Comparison of ENCODE assay signal across 18 cellular contexts in the genomic region with DNA sequence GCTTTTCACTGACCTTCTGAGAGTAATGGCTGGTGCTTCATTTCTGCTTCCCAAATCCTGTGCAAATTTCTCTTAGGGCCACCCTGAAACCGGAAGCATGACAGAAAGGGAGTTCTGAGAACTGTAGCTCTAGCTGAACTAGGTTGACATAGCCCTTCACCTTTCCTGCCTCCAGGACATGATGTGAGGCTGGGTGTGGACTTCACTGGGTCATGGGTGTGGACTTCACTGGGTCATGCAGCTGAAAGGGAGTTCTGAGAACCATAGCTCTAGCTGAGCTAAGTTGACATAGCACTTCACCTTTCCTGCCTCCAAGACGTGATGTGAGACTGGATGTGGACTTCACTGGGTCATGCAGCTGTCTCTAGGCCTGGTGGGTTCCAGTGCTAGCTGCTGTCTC. TPM values are rescaled to one million over a fixed set of nuclear protein-coding genes. Genes with fewer than 3 reads are reported as not detected.
DNase-seq lines count a peak whose midpoint lies in the region; ATAC-seq, FAIRE-seq and TF ChIP-seq lines count a peak whose summit lies in the region.
"Had no signal": no experiment of that assay in that cellular context is flagged by ENCODE, and none has a peak within 500 bp of the region (broad histone marks: within the 10 kb centered on the region; RNA-seq: fewer than 3 reads in every experiment).

No MANE protein-coding gene starts in this region.

- no TSS peak for BruUV-seq in PC-3 (replicated peaks; lab: Mats Ljungman, UMichigan)

- peak overlapping the region; percentile 25 for H3K27ac ChIP-seq in PC-3 (ENCODE audit: low read length)
- H3K27ac ChIP-seq: 22Rv1, BLaER1, HL-60 had no signal

- H3K4me2 ChIP-seq in PC-3 (ENCODE audit: low read length) = peak overlapping the region; percentile 14; the same call in 1 of the 2 replicates
- H3K4me2 ChIP-seq: BLaER1, GM23338 had no signal

- H3K9me3 ChIP-seq in PC-3 (ENCODE audit: low read length) (no peaks in the 10 kb centered on the region), mucosa of descending colon (no peaks in the 10 kb centered on the region)
- H3K9me3 ChIP-seq: BLaER1, Caco-2 had no signal

- H3K27me3 ChIP-seq in PC-3 (ENCODE audit: low read length) = no peaks in the 10 kb centered on the region
- H3K27me3 ChIP-seq: BLaER1 had no signal

- POLR2A ChIA-PET in PC-3 (lab: Charles Lee; ENCODE audit: unreplicated experiment) = no interaction called here

- CTCF ChIA-PET in PC-3 (lab: Charles Lee) = no interaction called here

- peak; percentile 15 for DNase-seq in SIG-M5 treated with dmso at 0.1 percent for 504 hours (lab: John Stamatoyannopoulos, UW; ENCODE audit: unreplicated experiment)
- no peak for DNase-seq in SIG-M5 (lab: John Stamatoyannopoulos, UW)
- peak; percentile 59 for DNase-seq in PC-3
- no peak for DNase-seq in mucosa of descending colon
- DNase-seq in NCI-H526 treated with DMSO at 0.1 percent for 48 hours (lab: John Stamatoyannopoulos, UW) = no peak
- DNase-seq in GM12892 (ENCODE audit: insufficient read length) = no peak
- DNase-seq in kidney glomerular epithelial cell (lab: John Stamatoyannopoulos, UW) = no peak
- DNase-seq: AML-193; Caco-2; CD8-positive, alpha-beta memory T cell; DND-41; H9 had no signal

- ATAC-seq in PC-3 (peak; percentile 67), mucosa of descending colon (peak; percentile 19)
- ATAC-seq: GM12878, GM23338, K562 had no signal

- TF ChIP-seq POLR2A in GM12892 (IDR thresholded peaks at IDR 0.05; ENCODE audit: low read depth, low read length) = no peak

- intact Hi-C loops in PC-3 (cut with micrococcal nuclease) = no loop called here
- intact Hi-C loops in mucosa of descending colon (cut with DNase I, micrococcal nuclease) = no loop called here

- no peak overlapping the region for H2AFZ ChIP-seq in PC-3 (ENCODE audit: low read length)
- H2AFZ ChIP-seq: GM23338 had no signal

- H3K4me1 ChIP-seq in PC-3 (ENCODE audit: insufficient read depth, low read length) (peaks cover 9% of the 10 kb centered on the region; the same call in 1 of the 2 replicates), mucosa of descending colon (ENCODE audit: low read depth) (no peaks in the 10 kb centered on the region)
- H3K4me1 ChIP-seq: BLaER1, Caco-2 had no signal

- H4K20me1 ChIP-seq in PC-3 (ENCODE audit: low read length) = no peaks in the 10 kb centered on the region
- H4K20me1 ChIP-seq: BLaER1 had no signal

- no peak for TF ChIP-seq CTCF in PC-3 (conservative IDR thresholded peaks at IDR 0.05; ENCODE audit: low read depth, low read length)
- no peak for TF ChIP-seq CTCF in mucosa of descending colon (IDR thresholded peaks at IDR 0.05)

- H3K9ac ChIP-seq in PC-3 (ENCODE audit: low read length) = no peak overlapping the region
- H3K9ac ChIP-seq: BLaER1 had no signal

- FAIRE-seq in GM12892 (lab: Jason Lieb, UNC) = no peak
- FAIRE-seq: K562 had no signal

- H3K36me3 ChIP-seq in PC-3 (ENCODE audit: low read depth, low read length) (no peaks in the 10 kb centered on the region), mucosa of descending colon (ENCODE audit: low read depth) (no peaks in the 10 kb centered on the region)
- H3K36me3 ChIP-seq: BLaER1 had no signal

- H3F3A ChIP-seq in PC-3 (ENCODE audit: low read length, unreplicated experiment) = no peaks in the 10 kb centered on the region

- H3K79me2 ChIP-seq in PC-3 (ENCODE audit: low read length) = no peaks in the 10 kb centered on the region

- no peaks in the 10 kb centered on the region for H3K9me2 ChIP-seq in PC-3 (replicated peaks; ENCODE audit: low read length)

- H3K4me3 ChIP-seq in PC-3 (ENCODE audit: low read length) (no peak overlapping the region), mucosa of descending colon (no peak overlapping the region)
- H3K4me3 ChIP-seq: BLaER1, GM12878, GM23338, K562 had no signal

RNA-seq across cellular contexts. Expression of a gene that starts 54.3 kb away (rescaled TPM):
- total RNA-seq in PC-3 (2014; rRNA removed) (1.8 and 2.2 TPM in 2 replicates), mucosa of descending colon (10 to 100 TPM in 1 of 3 donors, 1 to 10 TPM in 2; 4.6 to 13.9 (median 8.0) TPM)
- polyA plus RNA-seq in GM12892 (2012; ENCODE audit: missing spikeins) = 20.1 TPM

Comparison
In these comparisons a context has a peak if more than half of its experiments do, and no peak if none do; other contexts are left out.
1. DNase-seq: peak in SIG-M5 treated with dmso at 0.1 percent for 504 hours (single experiment) and PC-3 (single experiment); none in SIG-M5 (single experiment), mucosa of descending colon (0 of 3), NCI-H526 treated with DMSO at 0.1 percent for 48 hours (single experiment), GM12892 (single experiment) and kidney glomerular epithelial cell (single experiment).